Comparison of ENCODE assay signal across 1 cellular context in the genomic region with DNA sequence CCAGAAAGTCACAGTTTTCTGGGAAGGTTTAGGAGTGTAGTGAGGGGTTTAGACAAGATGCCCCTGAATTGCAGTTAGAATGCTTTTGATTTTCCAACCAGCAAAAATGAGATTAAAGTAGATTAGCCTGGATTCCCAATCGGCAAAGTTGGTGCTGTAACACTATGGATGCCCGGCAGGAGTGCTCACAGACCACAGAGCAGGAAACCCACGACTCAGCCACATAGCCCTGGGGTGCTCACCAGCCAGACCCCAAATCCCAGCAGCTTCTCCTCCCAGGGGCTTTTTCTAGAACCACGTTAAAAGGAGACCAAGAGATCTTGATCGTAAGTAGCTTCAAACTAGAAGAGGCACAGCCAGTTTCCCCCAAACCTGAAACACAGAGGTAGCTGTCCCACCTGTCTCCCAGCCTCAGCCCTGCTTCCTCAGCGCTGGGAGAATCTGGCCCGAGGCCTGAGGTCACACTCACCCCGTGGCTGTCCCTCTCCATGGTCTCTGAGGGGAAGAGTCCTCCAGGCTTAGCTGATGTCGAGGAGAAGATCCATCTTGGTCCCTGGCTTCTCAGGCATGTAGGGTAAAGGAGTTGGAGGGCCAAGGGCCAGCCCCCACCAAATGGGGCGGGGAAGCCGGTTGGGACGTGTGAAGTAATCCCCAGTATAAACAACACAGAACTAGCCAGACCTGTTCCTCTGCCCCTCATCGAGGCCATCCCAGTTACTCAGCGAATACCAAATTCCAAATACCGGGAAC.
TF ChIP-seq lines count a peak whose summit lies in the region.

Gene TMPRSS13, minus strand, starts transcription at position 585 of the 750 bp plus-strand sequence. Its CDS starts 95 bp downstream, at position 490.

TF ChIP-seq in GM12878, 131 proteins besides CTCF, POLR2A, EP300 and RAD21:
- TF ChIP-seq, protein P1, sequence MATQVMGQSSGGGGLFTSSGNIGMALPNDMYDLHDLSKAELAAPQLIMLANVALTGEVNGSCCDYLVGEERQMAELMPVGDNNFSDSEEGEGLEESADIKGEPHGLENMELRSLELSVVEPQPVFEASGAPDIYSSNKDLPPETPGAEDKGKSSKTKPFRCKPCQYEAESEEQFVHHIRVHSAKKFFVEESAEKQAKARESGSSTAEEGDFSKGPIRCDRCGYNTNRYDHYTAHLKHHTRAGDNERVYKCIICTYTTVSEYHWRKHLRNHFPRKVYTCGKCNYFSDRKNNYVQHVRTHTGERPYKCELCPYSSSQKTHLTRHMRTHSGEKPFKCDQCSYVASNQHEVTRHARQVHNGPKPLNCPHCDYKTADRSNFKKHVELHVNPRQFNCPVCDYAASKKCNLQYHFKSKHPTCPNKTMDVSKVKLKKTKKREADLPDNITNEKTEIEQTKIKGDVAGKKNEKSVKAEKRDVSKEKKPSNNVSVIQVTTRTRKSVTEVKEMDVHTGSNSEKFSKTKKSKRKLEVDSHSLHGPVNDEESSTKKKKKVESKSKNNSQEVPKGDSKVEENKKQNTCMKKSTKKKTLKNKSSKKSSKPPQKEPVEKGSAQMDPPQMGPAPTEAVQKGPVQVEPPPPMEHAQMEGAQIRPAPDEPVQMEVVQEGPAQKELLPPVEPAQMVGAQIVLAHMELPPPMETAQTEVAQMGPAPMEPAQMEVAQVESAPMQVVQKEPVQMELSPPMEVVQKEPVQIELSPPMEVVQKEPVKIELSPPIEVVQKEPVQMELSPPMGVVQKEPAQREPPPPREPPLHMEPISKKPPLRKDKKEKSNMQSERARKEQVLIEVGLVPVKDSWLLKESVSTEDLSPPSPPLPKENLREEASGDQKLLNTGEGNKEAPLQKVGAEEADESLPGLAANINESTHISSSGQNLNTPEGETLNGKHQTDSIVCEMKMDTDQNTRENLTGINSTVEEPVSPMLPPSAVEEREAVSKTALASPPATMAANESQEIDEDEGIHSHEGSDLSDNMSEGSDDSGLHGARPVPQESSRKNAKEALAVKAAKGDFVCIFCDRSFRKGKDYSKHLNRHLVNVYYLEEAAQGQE (IDR thresholded peaks at IDR 0.05; ENCODE audit: low read depth, low read length) = no peak
- TF ChIP-seq RB1 (IDR thresholded peaks at IDR 0.05; ENCODE audit: borderline replicate concordance) (no peak), KLF5 (IDR thresholded peaks at IDR 0.05; ENCODE audit: partially characterized antibody) (no peak), NR2C2 (IDR thresholded peaks at IDR 0.05; ENCODE audit: borderline replicate concordance, control insufficient read depth, insufficient read length, low read depth) (no peak), JUNB (IDR thresholded peaks at IDR 0.05) (no peak), NR2F1 (conservative IDR thresholded peaks at IDR 0.05) (no peak)
